Comparison of ENCODE assay signal across 14 cellular contexts in genomic region chr18:28267878-28268625, GRCh38.
A peak's percentile ranks its signal among the peaks of the same experiment; 100 is the strongest.
DNase-seq lines count a peak whose midpoint lies in the region; ATAC-seq and TF ChIP-seq lines count a peak whose summit lies in the region.
"Had no signal": no experiment of that assay in that cellular context is flagged by ENCODE, and none has a peak within 500 bp of the region (broad histone marks: within the 10 kb centered on the region; RNA-seq: fewer than 3 reads in every experiment).

No MANE protein-coding gene starts in this region.

- TF ChIP-seq CTCF in choroid plexus epithelial cell (conservative IDR thresholded peaks at IDR 0.05; ENCODE audit: low read depth, low read length): no peak

- no peak overlapping the region for H3K27ac Mint-ChIP-seq in stimulated activated naive CD8-positive, alpha-beta T cell treated with anti-CD3 and anti-CD28 coated beads, Interleukin-15, amount 100 ng/mL, for 72 hours
- H3K27ac Mint-ChIP-seq: endodermal cell had no signal

- no peaks in the 10 kb centered on the region for H3K9me3 ChIP-seq in mesodermal cell (ENCODE audit: control insufficient read depth, low read length)

- H3K4me3 Mint-ChIP-seq in stimulated activated naive CD8-positive, alpha-beta T cell treated with anti-CD3 and anti-CD28 coated beads, Interleukin-15, amount 100 ng/mL, for 72 hours: no peak overlapping the region
- H3K4me3 Mint-ChIP-seq: endodermal cell had no signal

- peaks cover 0 to 10% of the 10 kb centered on the region in 2 donors for H3K9me3 Mint-ChIP-seq in stimulated activated naive CD8-positive, alpha-beta T cell treated with anti-CD3 and anti-CD28 coated beads, Interleukin-15, amount 100 ng/mL, for 72 hours
- H3K9me3 Mint-ChIP-seq: endodermal cell had no signal

- 100% methylated on average over 1 of the region's 4 CpGs; no CpG with 5 or more reads in 1 of the 2 experiments for WGBS in mesodermal cell (ENCODE audit: insufficient coverage in 2 of 2), 2 experiments

- DNase-seq in Daoy (ENCODE audit: low read depth) (peak; percentile 43), NCI-H226 (peak; percentile 98), choroid plexus epithelial cell (ENCODE audit: low read depth) (peak; percentile 33), T-helper 9 cell (no peak)
- DNase-seq in effector CD8-positive, alpha-beta T cell (lab: John Stamatoyannopoulos, UW): no peak
- DNase-seq in stimulated activated naive CD8-positive, alpha-beta T cell treated with anti-CD3 and anti-CD28 coated beads, Interleukin-15, amount 100 ng/mL, for 72 hours: no peak
- DNase-seq: activated gamma-delta T cell; C1 segment of cervical spinal cord; endodermal cell; glutamatergic neuron; NK-92 treated with Interleukin-12 subunit alpha and Interleukin-12 subunit beta, amount 100 ng/mL, for 24 hours; WERI-Rb-1 had no signal

- peak overlapping the region; percentile 12 for H3K27ac ChIP-seq in mesodermal cell (ENCODE audit: low read depth, low read length, severe bottlenecking)
- H3K27ac ChIP-seq: WERI-Rb-1 had no signal

- H3K4me1 Mint-ChIP-seq in stimulated activated naive CD8-positive, alpha-beta T cell treated with anti-CD3 and anti-CD28 coated beads, Interleukin-15, amount 100 ng/mL, for 72 hours: no peaks in the 10 kb centered on the region
- H3K4me1 Mint-ChIP-seq: endodermal cell had no signal

- H3K4me3 ChIP-seq in choroid plexus epithelial cell (ENCODE audit: low read depth, low read length) (no peak overlapping the region), mesodermal cell (ENCODE audit: extremely low read depth, insufficient read depth, low read length, poor library complexity, severe bottlenecking) (no peak overlapping the region)

- no peaks in the 10 kb centered on the region for H3K4me1 ChIP-seq in mesodermal cell (ENCODE audit: control insufficient read depth, insufficient read depth, low read length, poor library complexity, severe bottlenecking)

- ATAC-seq in GM18873 (IDR thresholded peaks at IDR 0.05; ENCODE audit: low FRiP score, unreplicated experiment): no peak
- ATAC-seq in stimulated activated naive CD8-positive, alpha-beta T cell treated with anti-CD3 and anti-CD28 coated beads, Interleukin-15, amount 100 ng/mL, for 72 hours: no peak

- H3K36me3 ChIP-seq in mesodermal cell (ENCODE audit: control insufficient read depth, insufficient read depth, low read length): no peaks in the 10 kb centered on the region
- H3K36me3 ChIP-seq: WERI-Rb-1 had no signal

- no peaks in the 10 kb centered on the region for H3K27me3 Mint-ChIP-seq in stimulated activated naive CD8-positive, alpha-beta T cell treated with anti-CD3 and anti-CD28 coated beads, Interleukin-15, amount 100 ng/mL, for 72 hours

Comparison
In these comparisons a context has a peak if more than half of its experiments do, and no peak if none do; other contexts are left out.
1. DNase-seq: peak in Daoy (single experiment), NCI-H226 (single experiment) and choroid plexus epithelial cell (single experiment); none in effector CD8-positive, alpha-beta T cell (single experiment), stimulated activated naive CD8-positive, alpha-beta T cell treated with anti-CD3 and anti-CD28 coated beads, Interleukin-15, amount 100 ng/mL, for 72 hours (0 of 2) and T-helper 9 cell (single experiment).